In genomic region chr19:35905178-35905727, GRCh38 we compare ENCODE assay signal across 16 cellular contexts. TPM values are rescaled to one million over a fixed set of nuclear protein-coding genes. Genes with fewer than 3 reads are reported as not detected.
DNase-seq lines count a peak whose midpoint lies in the region; ATAC-seq and TF ChIP-seq lines count a peak whose summit lies in the region.
"Had no signal": no experiment of that assay in that cellular context is flagged by ENCODE, and none has a peak within 500 bp of the region (broad histone marks: within the 10 kb centered on the region; RNA-seq: fewer than 3 reads in every experiment).

No MANE protein-coding gene starts in this region.

- peak overlapping the region; percentile 23 for H2AFZ ChIP-seq in parathyroid adenoma

- H3K27me3 Mint-ChIP-seq in CD8-positive, alpha-beta T cell (ENCODE audit: low read depth): no peaks in the 10 kb centered on the region

- no peak overlapping the region for H3K4me2 ChIP-seq in parathyroid adenoma (ENCODE audit: low read length)

- H3K9me3 ChIP-seq in CD8-positive, alpha-beta T cell (ENCODE audit: low read length): no peaks in the 10 kb centered on the region
- no peaks in the 10 kb centered on the region for H3K9me3 ChIP-seq in MG63
- no peaks in the 10 kb centered on the region for H3K9me3 ChIP-seq in colonic mucosa
- no peaks in the 10 kb centered on the region for H3K9me3 ChIP-seq in parathyroid adenoma (ENCODE audit: control insufficient read depth, low read length)
- H3K9me3 ChIP-seq: Peyer's patch, uterus had no signal

- no peaks in the 10 kb centered on the region for H3K79me2 ChIP-seq in parathyroid adenoma

- intact Hi-C loops in CD8-positive, alpha-beta T cell (cut with DNase I, micrococcal nuclease): loop anchor here in 1 of 2 experiments (10.0 kb wide), 1 partner anchor 690 kb away; no protein-coding TSS in a partner anchor
- intact Hi-C loops in colonic mucosa (cut with DNase I): no loop called here

- H3K4me3 ChIP-seq in CD8-positive, alpha-beta T cell (ENCODE audit: low read depth, low read length): no peak overlapping the region
- no peak overlapping the region for H3K4me3 ChIP-seq in MG63
- no peak overlapping the region for H3K4me3 ChIP-seq in colonic mucosa
- H3K4me3 ChIP-seq in parathyroid adenoma (ENCODE audit: low read depth, low read length): no peak overlapping the region
- H3K4me3 ChIP-seq: Peyer's patch, uterus had no signal

- H3K27ac Mint-ChIP-seq in CD8-positive, alpha-beta T cell: peak overlapping the region; percentile 87

- H3K4me1 Mint-ChIP-seq in CD8-positive, alpha-beta T cell (ENCODE audit: low read depth): peaks cover 55% of the 10 kb centered on the region

- H3K36me3 ChIP-seq in CD8-positive, alpha-beta T cell (ENCODE audit: insufficient read depth, low read length): no peaks in the 10 kb centered on the region
- H3K36me3 ChIP-seq in MG63 (no peaks in the 10 kb centered on the region), colonic mucosa (no peaks in the 10 kb centered on the region), parathyroid adenoma (ENCODE audit: control insufficient read depth, insufficient read depth, low read length) (no peaks in the 10 kb centered on the region)
- H3K36me3 ChIP-seq: Peyer's patch, uterus, WERI-Rb-1 had no signal

- H3K9ac ChIP-seq in colonic mucosa (ENCODE audit: low read depth in 2 of 2, low read length in 2 of 2): no peak overlapping the region
- no peak overlapping the region for H3K9ac ChIP-seq in parathyroid adenoma

- H3K27ac ChIP-seq in CD8-positive, alpha-beta T cell (ENCODE audit: low read depth, low read length): no peak overlapping the region
- H3K27ac ChIP-seq in colonic mucosa: peak overlapping the region; percentile 38
- H3K27ac ChIP-seq in parathyroid adenoma: peak overlapping the region; percentile 21
- H3K27ac ChIP-seq: uterus, WERI-Rb-1 had no signal

- no peak for DNase-seq in CD8-positive, alpha-beta T cell
- peak; percentile 38 for DNase-seq in MG63
- DNase-seq in colonic mucosa: no peak
- DNase-seq in RPMI8226: no peak
- no peak for DNase-seq in T1000 (lab: John Stamatoyannopoulos, UW)
- DNase-seq in COR-L47 (lab: John Stamatoyannopoulos, UW): no peak
- DNase-seq: activated effector memory CD4-positive, alpha-beta T cell treated with Interleukin-2 at 50 U/mL for 16 hours; KG1; kidney glomerular epithelial cell; NCI-H2171 treated with DMSO at 0.1 percent for 48 hours; Peyer's patch; uterus; WERI-Rb-1 had no signal

- H3K9me3 Mint-ChIP-seq in CD8-positive, alpha-beta T cell: no peaks in the 10 kb centered on the region

- no peak for TF ChIP-seq CTCF in CD8-positive, alpha-beta T cell (IDR thresholded peaks at IDR 0.05)
- TF ChIP-seq CTCF in colonic mucosa (IDR thresholded peaks at IDR 0.05): no peak
- TF ChIP-seq CTCF in parathyroid adenoma (IDR thresholded peaks at IDR 0.05): no peak

- H3K4me3 Mint-ChIP-seq in CD8-positive, alpha-beta T cell: peak overlapping the region; percentile 100

- H3K27me3 ChIP-seq in CD8-positive, alpha-beta T cell (ENCODE audit: insufficient read depth, low read length): no peaks in the 10 kb centered on the region
- H3K27me3 ChIP-seq in MG63: no peaks in the 10 kb centered on the region
- H3K27me3 ChIP-seq in colonic mucosa: no peaks in the 10 kb centered on the region
- H3K27me3 ChIP-seq in parathyroid adenoma (ENCODE audit: control insufficient read depth, insufficient read depth, low read length): no peaks in the 10 kb centered on the region
- H3K27me3 ChIP-seq: Peyer's patch, uterus had no signal

- ATAC-seq in CD8-positive, alpha-beta T cell: no peak
- no peak for ATAC-seq in GM18861 (IDR thresholded peaks at IDR 0.05; ENCODE audit: unreplicated experiment)

- H3K4me1 ChIP-seq in CD8-positive, alpha-beta T cell (ENCODE audit: insufficient read depth, low read length): peaks cover 40% of the 10 kb centered on the region
- no peaks in the 10 kb centered on the region for H3K4me1 ChIP-seq in colonic mucosa
- H3K4me1 ChIP-seq in parathyroid adenoma: peaks cover 8% of the 10 kb centered on the region

- CTCF ChIA-PET in CD8-positive, alpha-beta T cell (lab: Charles Lee): no interaction called here

- H3K36me3 Mint-ChIP-seq in CD8-positive, alpha-beta T cell: peaks cover 14% of the 10 kb centered on the region

- POLR2A ChIA-PET in CD8-positive, alpha-beta T cell (lab: Charles Lee): interaction anchor here (1.5 to 2.8 kb wide), 3 partner anchors 24 to 26 kb away, joined by 5 to 8 read pairs (median 5); no protein-coding TSS in a partner anchor

RNA-seq across cellular contexts. Expression of gene TYROBP, which starts 2.8 kb away (rescaled TPM):
- 1 to 10 TPM; 5.2 to 6.2 TPM for total RNA-seq in CD8-positive, alpha-beta T cell
- total RNA-seq in MG63 (2014; rRNA removed; shearing (Covaris generic); ENCODE audit: low replicate concordance): not detected in 2 replicates
- total RNA-seq in colonic mucosa: 10 to 100 TPM; 10.4 to 32.8 TPM
- total RNA-seq: chondrocyte had no signal

RNA-seq across cellular contexts. Expression of gene HCST, which starts 2.9 kb away (rescaled TPM):
- 100 to 1,000 TPM; 101 to 114 TPM for total RNA-seq in CD8-positive, alpha-beta T cell
- total RNA-seq in MG63 (2014; rRNA removed; shearing (Covaris generic); ENCODE audit: low replicate concordance): not detected in 2 replicates
- total RNA-seq in colonic mucosa: 1 to 10 TPM; 2.4 to 4.8 TPM

RNA-seq across cellular contexts. Expression of gene NFKBID, which starts 4.9 kb away (rescaled TPM):
- total RNA-seq in CD8-positive, alpha-beta T cell: 10 to 100 TPM; 39.4 to 40.2 TPM
- total RNA-seq in MG63 (2014; rRNA removed; shearing (Covaris generic); ENCODE audit: low replicate concordance): 0.81 and 2.1 TPM in 2 replicates
- 10 to 100 TPM in 1 of 2 donors, 1 to 10 TPM in 1; 8.6 to 11.2 TPM for total RNA-seq in colonic mucosa

RNA-seq across cellular contexts. Expression of gene LRFN3, which starts 30.9 kb away (rescaled TPM):
- 1 to 10 TPM; 2.2 to 3.3 TPM for total RNA-seq in CD8-positive, alpha-beta T cell
- 2.3 and 2.9 TPM in 2 replicates for total RNA-seq in MG63 (2014; rRNA removed; shearing (Covaris generic); ENCODE audit: low replicate concordance)
- total RNA-seq in colonic mucosa: 10 to 100 TPM; 10.0 to 17.4 TPM

RNA-seq across cellular contexts. Expression of gene APLP1, which starts 36.9 kb away (rescaled TPM):
- not detected for total RNA-seq in CD8-positive, alpha-beta T cell
- 19.1 and 32.5 TPM in 2 replicates for total RNA-seq in MG63 (2014; rRNA removed; shearing (Covaris generic); ENCODE audit: low replicate concordance)
- 1 to 10 TPM; 2.6 to 3.7 TPM for total RNA-seq in colonic mucosa

Comparison
In these comparisons a context has a peak if more than half of its experiments do, and no peak if none do; other contexts are left out.
1. RNA of gene HCST, which starts 2.9 kb away (total RNA-seq): 101 to 114 TPM in CD8-positive, alpha-beta T cell; 2.4 to 4.8 TPM in colonic mucosa and not detected in MG63; every median in the first group is over 10 times any median in the second.